ENCODE assay signal across 26 cellular contexts in genomic region chr4:134145369-134145768, GRCh38. TPM values are rescaled to one million over a fixed set of nuclear protein-coding genes. Genes with fewer than 3 reads are reported as not detected.
"Had no signal": no experiment of that assay in that cellular context is flagged by ENCODE, and none has a peak within 500 bp of the region (broad histone marks: within the 10 kb centered on the region; RNA-seq: fewer than 3 reads in every experiment).

No MANE protein-coding gene starts in this region.

- H3K27ac ChIP-seq: body of pancreas had no signal

- H3K4me1 ChIP-seq: body of pancreas had no signal

- DNase-seq: activated CD4-positive, alpha-beta memory T cell treated with anti-CD3 and anti-CD28 coated beads, Interleukin-2, amount 10 ng/mL, durations not matched to agents 7 days and 5 days; activated CD4-positive, alpha-beta T cell treated with anti-CD3 and anti-CD28 coated beads for 1 hour; activated CD4-positive, alpha-beta T cell treated with anti-CD3 and anti-CD28 coated beads for 4 hours; activated CD4-positive, alpha-beta T cell treated with anti-CD3 and anti-CD28 coated beads, Interleukin-2, amount 10 ng/mL, durations not matched to agents 7 days and 5 days; activated CD4-positive, alpha-beta T cell treated with anti-CD3 and anti-CD28 coated beads, Interleukin-2, amount 50 U/mL, for 4 hours; activated CD8-positive, alpha-beta memory T cell treated with anti-CD3 and anti-CD28 coated beads, Interleukin-2, amount 50 U/mL, for 48 hours; activated effector memory CD4-positive, alpha-beta T cell treated with Interleukin-2 at 50 U/mL for 16 hours; activated gamma-delta T cell treated with Interleukin-2 at 50 U/mL for 16 hours; activated naive CD4-positive, alpha-beta T cell treated with anti-CD3 and anti-CD28 coated beads, Interleukin-2, amount 50 U/mL, for 16 hours; activated naive CD4-positive, alpha-beta T cell treated with Interleukin-2 at 50 U/mL for 16 hours; activated T-cell treated with anti-CD3 and anti-CD28 coated beads for 4 hours; activated T-cell treated with anti-CD3 and anti-CD28 coated beads, Interleukin-2, amount 50 U/mL, for 24 hours; amniotic stem cell; anterior cingulate cortex; body of pancreas; caudate nucleus; cortex of kidney; effector memory CD4-positive, alpha-beta T cell; endodermal cell; foreskin fibroblast; head of caudate nucleus; T-helper 2 cell had no signal

- H3K4me3 ChIP-seq: body of pancreas had no signal

- ATAC-seq: activated T-helper 17 cell treated with anti-CD3 and anti-CD28 coated beads, Interleukin-2, amount 50 U/mL, for 72 hours; body of pancreas; esophagus mucosa had no signal

- H3K27me3 Mint-ChIP-seq: activated CD4-positive, alpha-beta memory T cell treated with anti-CD3 and anti-CD28 coated beads, Interleukin-2, amount 10 ng/mL, durations not matched to agents 7 days and 5 days; activated CD4-positive, alpha-beta T cell treated with anti-CD3 and anti-CD28 coated beads, Interleukin-2, amount 10 ng/mL, durations not matched to agents 7 days and 5 days; activated naive CD8-positive, alpha-beta T cell; activated T-cell treated with anti-CD3 and anti-CD28 coated beads, Interleukin-2, amount 50 U/mL, for 24 hours; activated T-helper 17 cell treated with anti-CD3 and anti-CD28 coated beads, Interleukin-2, amount 50 U/mL, for 72 hours had no signal

- H3K4me3 Mint-ChIP-seq: activated CD4-positive, alpha-beta memory T cell treated with anti-CD3 and anti-CD28 coated beads, Interleukin-2, amount 10 ng/mL, durations not matched to agents 7 days and 5 days; activated CD4-positive, alpha-beta T cell treated with anti-CD3 and anti-CD28 coated beads, Interleukin-2, amount 10 ng/mL, durations not matched to agents 7 days and 5 days; activated naive CD8-positive, alpha-beta T cell; activated T-cell treated with anti-CD3 and anti-CD28 coated beads, Interleukin-2, amount 50 U/mL, for 24 hours; activated T-helper 17 cell treated with anti-CD3 and anti-CD28 coated beads, Interleukin-2, amount 50 U/mL, for 72 hours; endodermal cell had no signal

- H3K27ac Mint-ChIP-seq: activated CD4-positive, alpha-beta memory T cell treated with anti-CD3 and anti-CD28 coated beads, Interleukin-2, amount 10 ng/mL, durations not matched to agents 7 days and 5 days; activated CD4-positive, alpha-beta T cell treated with anti-CD3 and anti-CD28 coated beads, Interleukin-2, amount 10 ng/mL, durations not matched to agents 7 days and 5 days; activated naive CD8-positive, alpha-beta T cell; activated T-cell treated with anti-CD3 and anti-CD28 coated beads, Interleukin-2, amount 50 U/mL, for 24 hours; activated T-helper 17 cell treated with anti-CD3 and anti-CD28 coated beads, Interleukin-2, amount 50 U/mL, for 72 hours; endodermal cell had no signal

- H3K36me3 Mint-ChIP-seq: activated naive CD8-positive, alpha-beta T cell had no signal

- H3K9me3 Mint-ChIP-seq: activated CD4-positive, alpha-beta memory T cell treated with anti-CD3 and anti-CD28 coated beads, Interleukin-2, amount 10 ng/mL, durations not matched to agents 7 days and 5 days; activated CD4-positive, alpha-beta T cell treated with anti-CD3 and anti-CD28 coated beads, Interleukin-2, amount 10 ng/mL, durations not matched to agents 7 days and 5 days; endodermal cell had no signal

- H3K4me1 Mint-ChIP-seq: activated CD4-positive, alpha-beta memory T cell treated with anti-CD3 and anti-CD28 coated beads, Interleukin-2, amount 10 ng/mL, durations not matched to agents 7 days and 5 days; activated CD4-positive, alpha-beta T cell treated with anti-CD3 and anti-CD28 coated beads, Interleukin-2, amount 10 ng/mL, durations not matched to agents 7 days and 5 days; activated T-helper 17 cell treated with anti-CD3 and anti-CD28 coated beads, Interleukin-2, amount 50 U/mL, for 72 hours had no signal

- H3K9me3 ChIP-seq: body of pancreas had no signal

- H3K27me3 ChIP-seq: body of pancreas had no signal

RNA-seq across cellular contexts. Expression of gene PABPC4L, which starts 56.2 kb away (rescaled TPM):
- total RNA-seq: activated CD4-positive, alpha-beta memory T cell treated with anti-CD3 and anti-CD28 coated beads, Interleukin-2, amount 10 ng/mL, durations not matched to agents 7 days and 5 days; activated CD4-positive, alpha-beta T cell treated with anti-CD3 and anti-CD28 coated beads, Interleukin-2, amount 10 ng/mL, durations not matched to agents 7 days and 5 days; activated T-helper 17 cell treated with anti-CD3 and anti-CD28 coated beads, Interleukin-2, amount 50 U/mL, for 72 hours; T-helper 1 cell treated with Interleukin-12 subunit alpha and Interleukin-12 subunit beta and Interleukin-4 antibody, amounts not matched to agents 30 ng/mL and 1 ng/mL, for 36 hours had no signal
